Comparison of ENCODE assay signal across 2 cellular contexts in the genomic region with DNA sequence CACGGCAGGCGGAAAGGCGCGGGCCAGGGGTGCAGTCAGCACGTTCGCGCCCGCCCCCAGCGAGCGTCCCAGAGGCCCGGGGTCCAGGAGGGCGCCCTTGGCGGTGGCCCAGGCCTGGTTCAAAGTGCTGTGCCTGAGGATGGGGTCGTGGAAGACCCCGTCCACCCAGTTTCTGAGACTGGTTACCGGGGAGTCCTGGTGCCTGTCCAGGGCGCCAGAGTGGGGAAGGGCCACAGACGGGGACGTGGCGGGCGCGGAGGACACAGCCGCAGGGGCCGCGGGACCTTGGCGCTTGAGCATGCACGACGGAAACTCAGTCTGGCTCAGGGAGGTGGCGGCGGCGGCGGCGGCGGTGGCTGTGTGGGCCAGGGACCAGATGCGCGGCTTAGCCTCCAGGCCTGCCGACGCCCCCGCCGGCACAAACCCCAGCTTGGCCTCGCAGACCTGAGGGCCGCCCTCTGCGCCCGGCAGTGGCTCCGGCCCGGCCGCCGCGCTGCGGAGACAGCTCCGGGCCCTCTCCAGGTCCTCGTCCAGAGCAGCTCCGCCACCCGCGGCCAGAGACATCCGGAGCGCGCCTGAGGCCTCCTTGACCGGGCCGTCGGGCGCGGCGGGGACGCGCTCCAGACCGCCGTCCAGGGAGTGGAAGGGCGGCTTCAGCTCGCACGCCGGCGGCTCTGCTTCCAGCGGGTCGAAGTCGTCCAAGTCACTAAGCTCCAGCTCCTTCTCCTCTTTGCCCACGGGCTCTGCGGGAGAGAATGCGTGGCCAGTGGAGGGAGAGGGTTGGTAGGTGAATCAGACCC.
A peak's percentile ranks its signal among the peaks of the same experiment; 100 is the strongest.
TF ChIP-seq lines count a peak whose summit lies in the region.

No MANE protein-coding gene starts in this region.

TF ChIP-seq in H1, 55 proteins besides CTCF, POLR2A, EP300 and RAD21:
- TF ChIP-seq GABPA (IDR thresholded peaks at IDR 0.05; ENCODE audit: borderline replicate concordance, insufficient read depth, low read length) (0 out of 2 replicates have a peak, but pooled peaks have one; percentile 38), SUZ12 (IDR thresholded peaks at IDR 0.05; ENCODE audit: low read length) (peak; percentile 71), HDAC6 (IDR thresholded peaks at IDR 0.05; ENCODE audit: low read depth, low read length) (no peak), EZH2 (IDR thresholded peaks at IDR 0.05; ENCODE audit: low read depth, low read length, severe bottlenecking) (peak; percentile 86), TAF1 (IDR thresholded peaks at IDR 0.05; ENCODE audit: low read depth, low read length) (no peak), KDM4A (IDR thresholded peaks at IDR 0.05; ENCODE audit: low read depth, low read length, severe bottlenecking) (peak; percentile 2)

TF ChIP-seq in neural cell, 6 proteins besides CTCF, POLR2A, EP300 and RAD21:
- TF ChIP-seq POLR2AphosphoS5 (IDR thresholded peaks at IDR 0.05) (no peak), EZH2 (IDR thresholded peaks at IDR 0.05; ENCODE audit: borderline replicate concordance, insufficient read depth, low read length, poor library complexity, severe bottlenecking) (peak; percentile 92)
